ENCODE assay signal across 8 cellular contexts in genomic region chr3:197028711-197029510, GRCh38. TPM values are rescaled to one million over a fixed set of nuclear protein-coding genes. Genes with fewer than 3 reads are reported as not detected.
DNase-seq lines count a peak whose midpoint lies in the region; ATAC-seq, FAIRE-seq and TF ChIP-seq lines count a peak whose summit lies in the region.

No MANE protein-coding gene starts in this region.

- CTCF ChIA-PET in CD4-positive, alpha-beta memory T cell (lab: Charles Lee; ENCODE audit: partially characterized antibody): interaction anchor here (0.9 to 2.1 kb wide), 10 partner anchors 12 to 45 kb away, joined by 3 to 17 read pairs (median 4); no protein-coding TSS in a partner anchor

- TF ChIP-seq EP300 in Ishikawa (IDR thresholded peaks at IDR 0.05; ENCODE audit: borderline replicate concordance): no peak

- H3K27ac Mint-ChIP-seq in CD4-positive, alpha-beta memory T cell: peak overlapping the region in 3 of 7 donors; percentile 29 to 78 (median 66)
- H3K27ac Mint-ChIP-seq in astrocyte (ENCODE audit: unreplicated experiment): peak overlapping the region; percentile 47

- peak overlapping the region; percentile 67 to 83 (median 81) for H3K4me3 Mint-ChIP-seq in CD4-positive, alpha-beta memory T cell
- peak overlapping the region; percentile 80 for H3K4me3 Mint-ChIP-seq in astrocyte (ENCODE audit: unreplicated experiment)

- peak overlapping the region; percentile 11 to 51 for H3K4me3 ChIP-seq in CD4-positive, alpha-beta memory T cell (ENCODE audit: low read length in 2 of 2)
- H3K4me3 ChIP-seq in astrocyte (ENCODE audit: insufficient read depth, low read depth, low read length): no peak overlapping the region
- H3K4me3 ChIP-seq in tibial artery: peak overlapping the region; percentile 36 to 49

- POLR2A ChIA-PET in CD4-positive, alpha-beta memory T cell (lab: Charles Lee; ENCODE audit: partially characterized antibody): interaction anchor here (1.0 to 1.7 kb wide), 3 partner anchors 27 to 161 kb away, joined by 3 to 6 read pairs (median 3); partner anchors contain the start of gene SENP5

- no peaks in the 10 kb centered on the region for H3K9me3 Mint-ChIP-seq in CD4-positive, alpha-beta memory T cell
- no peaks in the 10 kb centered on the region for H3K9me3 Mint-ChIP-seq in astrocyte (ENCODE audit: unreplicated experiment)

- peak; percentile 15 for ATAC-seq in GM19351 (IDR thresholded peaks at IDR 0.05; ENCODE audit: unreplicated experiment)
- peak; percentile 8 for ATAC-seq in left lobe of liver
- ATAC-seq in GM18505 (IDR thresholded peaks at IDR 0.05; ENCODE audit: unreplicated experiment): no peak

- peaks cover 0 to 10% (median 6%) of the 10 kb centered on the region in 4 donors for H3K4me1 Mint-ChIP-seq in CD4-positive, alpha-beta memory T cell
- peaks cover 12% of the 10 kb centered on the region for H3K4me1 Mint-ChIP-seq in astrocyte (ENCODE audit: low read depth, unreplicated experiment)

- peaks cover 0 to under 1% of the 10 kb centered on the region in 2 donors for H3K27me3 Mint-ChIP-seq in CD4-positive, alpha-beta memory T cell
- H3K27me3 Mint-ChIP-seq in astrocyte (ENCODE audit: low read depth, unreplicated experiment): peaks cover 17% of the 10 kb centered on the region

- TF ChIP-seq CTCF in astrocyte (IDR thresholded peaks at IDR 0.05; ENCODE audit: insufficient read depth, low read depth, low read length) (no peak), tibial artery (IDR thresholded peaks at IDR 0.05) (no peak)

- no peaks in the 10 kb centered on the region for H3K36me3 ChIP-seq in CD4-positive, alpha-beta memory T cell (ENCODE audit: insufficient read depth, low read length)
- H3K36me3 ChIP-seq in astrocyte (ENCODE audit: insufficient read depth, low read length): no peaks in the 10 kb centered on the region
- H3K36me3 ChIP-seq in tibial artery: peaks cover 0 to 4% (median 0%) of the 10 kb centered on the region in 3 donors

- H3K9ac ChIP-seq in astrocyte (ENCODE audit: low read length): peak overlapping the region; percentile 55

- H3K4me2 ChIP-seq in astrocyte (ENCODE audit: low read length): peak overlapping the region; percentile 67

- TF ChIP-seq POLR2A in GM18505 (IDR thresholded peaks at IDR 0.05; ENCODE audit: borderline replicate concordance, extremely low read depth, insufficient read depth, insufficient read length): no peak

- DNase-seq in CD4-positive, alpha-beta memory T cell: peak in 2 of 5 donors; percentile 11 to 19
- DNase-seq in astrocyte (ENCODE audit: low read depth) (no peak), left lobe of liver (ENCODE audit: low spot score) (peak; percentile 44), tibial artery (peak in 1 of 2 donors; percentile 63), NCI-H2081 treated with DMSO at 0.1 percent for 48 hours (lab: John Stamatoyannopoulos, UW) (no peak)

- no peak for TF ChIP-seq RAD21 in Ishikawa (IDR thresholded peaks at IDR 0.05; ENCODE audit: low read depth)

- peak overlapping the region; percentile 21 for H3K27ac ChIP-seq in CD4-positive, alpha-beta memory T cell (ENCODE audit: low read depth, low read length)
- H3K27ac ChIP-seq in astrocyte (ENCODE audit: low read depth, low read length) (no peak overlapping the region), tibial artery (no peak overlapping the region)

- H3K36me3 Mint-ChIP-seq in CD4-positive, alpha-beta memory T cell: no peaks in the 10 kb centered on the region
- peaks cover 9% of the 10 kb centered on the region for H3K36me3 Mint-ChIP-seq in astrocyte (ENCODE audit: low read depth, unreplicated experiment)

- no peaks in the 10 kb centered on the region for H3K79me2 ChIP-seq in astrocyte (ENCODE audit: insufficient read depth, low read length)

- no peaks in the 10 kb centered on the region for H4K20me1 ChIP-seq in astrocyte (ENCODE audit: insufficient read depth, low read length)

- no peak for FAIRE-seq in astrocyte (lab: Jason Lieb, UNC)

- H3K9me3 ChIP-seq in CD4-positive, alpha-beta memory T cell (ENCODE audit: control insufficient read depth in 1 of 2, low read length in 2 of 2): no peaks in the 10 kb centered on the region
- H3K9me3 ChIP-seq in astrocyte (ENCODE audit: insufficient read depth, low read depth, low read length): no peaks in the 10 kb centered on the region
- H3K9me3 ChIP-seq in tibial artery: no peaks in the 10 kb centered on the region

- no peak overlapping the region for H2AFZ ChIP-seq in astrocyte (ENCODE audit: low read depth, low read length)

- H3K27me3 ChIP-seq in CD4-positive, alpha-beta memory T cell (ENCODE audit: insufficient read depth, low read length): no peaks in the 10 kb centered on the region
- H3K27me3 ChIP-seq in astrocyte (ENCODE audit: insufficient read depth, low read length): peaks cover 3% of the 10 kb centered on the region
- H3K27me3 ChIP-seq in tibial artery: peaks cover 0 to 54% of the 10 kb centered on the region in 2 donors

- intact Hi-C loops in CD4-positive, alpha-beta memory T cell (cut with micrococcal nuclease): loop anchor here (1.0 to 2.0 kb wide), 2 partner anchors 26 to 50 kb away; no protein-coding TSS in a partner anchor
- intact Hi-C loops in tibial artery (cut with DNase I; ENCODE audit: low total_unique reads): no loop called here

- H3K4me1 ChIP-seq in CD4-positive, alpha-beta memory T cell (ENCODE audit: insufficient read depth, low read length): peaks cover 3% of the 10 kb centered on the region
- H3K4me1 ChIP-seq in astrocyte (ENCODE audit: insufficient read depth, low read length) (peaks cover 24% of the 10 kb centered on the region), tibial artery (peaks cover 0 to 30% (median 23%) of the 10 kb centered on the region in 4 donors)

TF ChIP-seq in Ishikawa, 13 proteins besides CTCF, POLR2A, EP300 and RAD21:
- peak; percentile 77 for TF ChIP-seq MAX (IDR thresholded peaks at IDR 0.05)
- no peak for TF ChIP-seq CREB1 (IDR thresholded peaks at IDR 0.05; ENCODE audit: low read depth)
- TF ChIP-seq, protein P1, sequence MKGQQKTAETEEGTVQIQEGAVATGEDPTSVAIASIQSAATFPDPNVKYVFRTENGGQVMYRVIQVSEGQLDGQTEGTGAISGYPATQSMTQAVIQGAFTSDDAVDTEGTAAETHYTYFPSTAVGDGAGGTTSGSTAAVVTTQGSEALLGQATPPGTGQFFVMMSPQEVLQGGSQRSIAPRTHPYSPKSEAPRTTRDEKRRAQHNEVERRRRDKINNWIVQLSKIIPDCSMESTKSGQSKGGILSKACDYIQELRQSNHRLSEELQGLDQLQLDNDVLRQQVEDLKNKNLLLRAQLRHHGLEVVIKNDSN (IDR thresholded peaks at IDR 0.05): no peak
- TF ChIP-seq, protein P2, sequence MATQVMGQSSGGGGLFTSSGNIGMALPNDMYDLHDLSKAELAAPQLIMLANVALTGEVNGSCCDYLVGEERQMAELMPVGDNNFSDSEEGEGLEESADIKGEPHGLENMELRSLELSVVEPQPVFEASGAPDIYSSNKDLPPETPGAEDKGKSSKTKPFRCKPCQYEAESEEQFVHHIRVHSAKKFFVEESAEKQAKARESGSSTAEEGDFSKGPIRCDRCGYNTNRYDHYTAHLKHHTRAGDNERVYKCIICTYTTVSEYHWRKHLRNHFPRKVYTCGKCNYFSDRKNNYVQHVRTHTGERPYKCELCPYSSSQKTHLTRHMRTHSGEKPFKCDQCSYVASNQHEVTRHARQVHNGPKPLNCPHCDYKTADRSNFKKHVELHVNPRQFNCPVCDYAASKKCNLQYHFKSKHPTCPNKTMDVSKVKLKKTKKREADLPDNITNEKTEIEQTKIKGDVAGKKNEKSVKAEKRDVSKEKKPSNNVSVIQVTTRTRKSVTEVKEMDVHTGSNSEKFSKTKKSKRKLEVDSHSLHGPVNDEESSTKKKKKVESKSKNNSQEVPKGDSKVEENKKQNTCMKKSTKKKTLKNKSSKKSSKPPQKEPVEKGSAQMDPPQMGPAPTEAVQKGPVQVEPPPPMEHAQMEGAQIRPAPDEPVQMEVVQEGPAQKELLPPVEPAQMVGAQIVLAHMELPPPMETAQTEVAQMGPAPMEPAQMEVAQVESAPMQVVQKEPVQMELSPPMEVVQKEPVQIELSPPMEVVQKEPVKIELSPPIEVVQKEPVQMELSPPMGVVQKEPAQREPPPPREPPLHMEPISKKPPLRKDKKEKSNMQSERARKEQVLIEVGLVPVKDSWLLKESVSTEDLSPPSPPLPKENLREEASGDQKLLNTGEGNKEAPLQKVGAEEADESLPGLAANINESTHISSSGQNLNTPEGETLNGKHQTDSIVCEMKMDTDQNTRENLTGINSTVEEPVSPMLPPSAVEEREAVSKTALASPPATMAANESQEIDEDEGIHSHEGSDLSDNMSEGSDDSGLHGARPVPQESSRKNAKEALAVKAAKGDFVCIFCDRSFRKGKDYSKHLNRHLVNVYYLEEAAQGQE (IDR thresholded peaks at IDR 0.05; ENCODE audit: low read depth): no peak
- TF ChIP-seq TCF12 (IDR thresholded peaks at IDR 0.05; ENCODE audit: low read depth): no peak; the same call in 1 of the 2 replicates
- TF ChIP-seq NFIC (IDR thresholded peaks at IDR 0.05): no peak
- TF ChIP-seq EGR1 (IDR thresholded peaks at IDR 0.05): 0 out of 2 replicates have a peak, but pooled peaks have one; percentile 4
- TF ChIP-seq YY1 (IDR thresholded peaks at IDR 0.05; ENCODE audit: low read depth): no peak
- no peak for TF ChIP-seq TEAD4 (IDR thresholded peaks at IDR 0.05)
- no peak for TF ChIP-seq FOXM1 (IDR thresholded peaks at IDR 0.05; ENCODE audit: borderline replicate concordance, low read depth)
- no peak for TF ChIP-seq TAF1 (IDR thresholded peaks at IDR 0.05; ENCODE audit: low read depth)
- peak; percentile 22; the same call in 1 of the 2 replicates for TF ChIP-seq ZBTB7A (IDR thresholded peaks at IDR 0.05; ENCODE audit: low read depth)
- no peak for TF ChIP-seq CEBPB (IDR thresholded peaks at IDR 0.05)

RNA-seq across cellular contexts. Expression of gene MELTF, which starts 0.7 kb away (rescaled TPM):
- total RNA-seq in CD4-positive, alpha-beta memory T cell: 1 to 10 TPM; 1.2 to 1.4 TPM
- under 1 TPM in 1 of 2 donors, not detected in 1; 0.92 TPM for polyA plus RNA-seq in CD4-positive, alpha-beta memory T cell
- total RNA-seq in astrocyte (24.0 and 31.7 TPM in 2 replicates), left lobe of liver (0.70 TPM)

Comparison
In these comparisons a context has a peak if more than half of its experiments do, and no peak if none do; other contexts are left out.
1. RNA of gene MELTF, which starts 0.7 kb away (total RNA-seq): 24.0 to 31.7 TPM in astrocyte; 1.2 to 1.4 TPM in CD4-positive, alpha-beta memory T cell and 0.70 TPM in left lobe of liver (single experiment); every median in the first group is over 10 times any median in the second.